Comparison of ENCODE assay signal across 12 cellular contexts in genomic region chr1:168918860-168919741, GRCh38.
DNase-seq lines count a peak whose midpoint lies in the region; ATAC-seq, FAIRE-seq and TF ChIP-seq lines count a peak whose summit lies in the region.
"Had no signal": no experiment of that assay in that cellular context is flagged by ENCODE, and none has a peak within 500 bp of the region (broad histone marks: within the 10 kb centered on the region; RNA-seq: fewer than 3 reads in every experiment).

No MANE protein-coding gene starts in this region.

- CTCF ChIA-PET in Calu3 (lab: Charles Lee) (interaction anchor here (0.8 to 4.6 kb wide), 8 partner anchors 12 to 316 kb away, joined by 3 to 38 read pairs (median 6); no protein-coding TSS in a partner anchor), PC-9 (lab: Charles Lee) (no interaction called here), endothelial cell of umbilical vein (lab: Charles Lee) (interaction anchor here (1.4 to 1.8 kb wide), 2 partner anchors 12 to 429 kb away, joined by 3 to 9 read pairs; no protein-coding TSS in a partner anchor)
- CTCF ChIA-PET in activated CD8-positive, alpha-beta T cell treated with anti-CD3 and anti-CD28 coated beads, Interleukin-2, amount 10 ng/mL, durations not matched to agents 7 days and 5 days (lab: Charles Lee) = interaction anchor here (1.5 kb wide), 1 partner anchor 316 kb away, joined by 4 read pairs; no protein-coding TSS in a partner anchor

- H3K79me1 ChIP-seq in mesendoderm (ENCODE audit: low read length) = no peaks in the 10 kb centered on the region

- H3K9me3 Mint-ChIP-seq in Calu3 (ENCODE audit: low read depth, unreplicated experiment) = no peaks in the 10 kb centered on the region
- H3K9me3 Mint-ChIP-seq in activated CD8-positive, alpha-beta T cell treated with anti-CD3 and anti-CD28 coated beads, Interleukin-2, amount 10 ng/mL, durations not matched to agents 7 days and 5 days (ENCODE audit: insufficient read depth) = no peaks in the 10 kb centered on the region
- H3K9me3 Mint-ChIP-seq: activated naive CD4-positive, alpha-beta T cell treated with anti-CD3 and anti-CD28 coated beads, Interleukin-2, amount 50 U/mL, for 72 hours; central memory CD8-positive, alpha-beta T cell had no signal

- no peak overlapping the region for H2AK5ac ChIP-seq in mesendoderm (ENCODE audit: low read length)

- no peak overlapping the region for H3K4ac ChIP-seq in mesendoderm (ENCODE audit: low read depth, low read length)

- POLR2A ChIA-PET in PC-9 (lab: Charles Lee; ENCODE audit: unreplicated experiment) (no interaction called here), endothelial cell of umbilical vein (lab: Charles Lee) (no interaction called here)
- POLR2A ChIA-PET in activated CD8-positive, alpha-beta T cell treated with anti-CD3 and anti-CD28 coated beads, Interleukin-2, amount 10 ng/mL, durations not matched to agents 7 days and 5 days (lab: Charles Lee) = no interaction called here

- 0 out of 2 replicates have a peak, but pooled peaks cover 5% of the 10 kb centered on the region for H4K20me1 ChIP-seq in PC-9 (ENCODE audit: insufficient read depth)
- no peaks in the 10 kb centered on the region for H4K20me1 ChIP-seq in endothelial cell of umbilical vein (replicated peaks; ENCODE audit: control insufficient read depth, extremely low read depth, insufficient read depth, low read length)

- WGBS in mesendoderm (ENCODE audit: extremely low coverage, insufficient coverage, low lambda C conversion rate) = no CpG with 5 or more reads among the region's 5 CpGs

- ATAC-seq in activated CD8-positive, alpha-beta T cell treated with anti-CD3 and anti-CD28 coated beads, Interleukin-2, amount 10 ng/mL, durations not matched to agents 7 days and 5 days = no peak

- no peak overlapping the region for H2BK15ac ChIP-seq in mesendoderm (replicated peaks; ENCODE audit: low read depth)

- H3K27me3 Mint-ChIP-seq in Calu3 (ENCODE audit: unreplicated experiment) = no peaks in the 10 kb centered on the region
- peaks cover 12% of the 10 kb centered on the region for H3K27me3 Mint-ChIP-seq in activated CD8-positive, alpha-beta T cell treated with anti-CD3 and anti-CD28 coated beads, Interleukin-2, amount 10 ng/mL, durations not matched to agents 7 days and 5 days (ENCODE audit: low read depth)
- H3K27me3 Mint-ChIP-seq: central memory CD8-positive, alpha-beta T cell had no signal

- H3K4me3 Mint-ChIP-seq in Calu3 (ENCODE audit: low read depth, unreplicated experiment) = no peak overlapping the region
- no peak overlapping the region for H3K4me3 Mint-ChIP-seq in activated CD8-positive, alpha-beta T cell treated with anti-CD3 and anti-CD28 coated beads, Interleukin-2, amount 10 ng/mL, durations not matched to agents 7 days and 5 days
- H3K4me3 Mint-ChIP-seq: central memory CD8-positive, alpha-beta T cell had no signal

- peak overlapping the region; percentile 81 for H3K27ac ChIP-seq in PC-9
- H3K27ac ChIP-seq in endothelial cell of umbilical vein (ENCODE audit: insufficient read depth, low read depth, low read length) = no peak overlapping the region
- no peak overlapping the region for H3K27ac ChIP-seq in mesendoderm (ENCODE audit: low read depth, low read length)
- no peak overlapping the region for H3K27ac ChIP-seq in uterus
- H3K27ac ChIP-seq: parathyroid adenoma had no signal

- H3K9me2 ChIP-seq in PC-9 (ENCODE audit: insufficient read depth) = no peaks in the 10 kb centered on the region

- TF ChIP-seq POLR2A in endothelial cell of umbilical vein (IDR thresholded peaks at IDR 0.05; ENCODE audit: low read depth, low read length) (no peak), uterus (IDR thresholded peaks at IDR 0.05) (no peak)

- no peak for TF ChIP-seq CTCF in Calu3 (IDR thresholded peaks at IDR 0.05; ENCODE audit: unreplicated experiment)
- no peak for TF ChIP-seq CTCF in PC-9 (conservative IDR thresholded peaks at IDR 0.05)
- no peak for TF ChIP-seq CTCF in endothelial cell of umbilical vein (IDR thresholded peaks at IDR 0.05; ENCODE audit: extremely low read depth in 1 of 2, insufficient read depth in 1 of 2, low read depth in 1 of 2, low read length in 2 of 2)
- TF ChIP-seq CTCF in uterus (IDR thresholded peaks at IDR 0.05) = no peak

- no peak overlapping the region for H3K9ac ChIP-seq in endothelial cell of umbilical vein (replicated peaks; ENCODE audit: extremely low read depth, insufficient read depth, low read length)
- no peak overlapping the region for H3K9ac ChIP-seq in mesendoderm (ENCODE audit: low read length)
- H3K9ac ChIP-seq: parathyroid adenoma had no signal

- no peaks in the 10 kb centered on the region for H3K9me1 ChIP-seq in endothelial cell of umbilical vein (replicated peaks; ENCODE audit: control insufficient read depth, extremely low read depth, insufficient read depth, low read length)

- FAIRE-seq in endothelial cell of umbilical vein (lab: Jason Lieb, UNC) = peak; percentile 59

- H4K5ac ChIP-seq in mesendoderm (ENCODE audit: low read length) = no peak overlapping the region

- H3K27me3 ChIP-seq in PC-9 (ENCODE audit: insufficient read depth, low read depth) = no peaks in the 10 kb centered on the region
- no peaks in the 10 kb centered on the region for H3K27me3 ChIP-seq in endothelial cell of umbilical vein (ENCODE audit: control insufficient read depth in 2 of 2, insufficient read depth in 2 of 2, low read length in 2 of 2)
- no peaks in the 10 kb centered on the region for H3K27me3 ChIP-seq in mesendoderm (ENCODE audit: insufficient read depth, low read length, poor library complexity)
- H3K27me3 ChIP-seq in uterus = no peaks in the 10 kb centered on the region
- H3K27me3 ChIP-seq: MG63 had no signal

- intact Hi-C loops in Calu3 (cut with micrococcal nuclease; ENCODE audit: unreplicated experiment) = loop anchor here (1.0 to 2.0 kb wide), 3 partner anchors 118 to 282 kb away; no protein-coding TSS in a partner anchor
- intact Hi-C loops in PC-9 (cut with micrococcal nuclease; ENCODE audit: unreplicated experiment) = no loop called here
- intact Hi-C loops in endothelial cell of umbilical vein (cut with micrococcal nuclease) = no loop called here
- intact Hi-C loops in uterus (cut with DNase I; ENCODE audit: low total_unique reads) = no loop called here

- H2AFZ ChIP-seq in PC-9 (no peak overlapping the region), endothelial cell of umbilical vein (ENCODE audit: low read depth, low read length) (no peak overlapping the region)
- H2AFZ ChIP-seq: parathyroid adenoma had no signal

- H3K4me1 ChIP-seq in PC-9 (replicated peaks; ENCODE audit: insufficient read depth) = peaks cover 73% of the 10 kb centered on the region
- peaks cover 51% of the 10 kb centered on the region for H3K4me1 ChIP-seq in endothelial cell of umbilical vein (ENCODE audit: control insufficient read depth, extremely low read depth, insufficient read depth, low read length)
- H3K4me1 ChIP-seq in mesendoderm (ENCODE audit: control insufficient read depth, low read depth, low read length) = no peaks in the 10 kb centered on the region
- no peaks in the 10 kb centered on the region for H3K4me1 ChIP-seq in uterus

- H3K36me3 ChIP-seq in PC-9 (ENCODE audit: low read depth) (no peaks in the 10 kb centered on the region), endothelial cell of umbilical vein (ENCODE audit: control insufficient read depth in 2 of 2, extremely low read depth in 1 of 2, insufficient read depth in 2 of 2, low read length in 2 of 2) (no peaks in the 10 kb centered on the region), mesendoderm (ENCODE audit: control insufficient read depth, insufficient read depth, low read length) (no peaks in the 10 kb centered on the region), uterus (no peaks in the 10 kb centered on the region)
- H3K36me3 ChIP-seq: MG63 had no signal

- no peak overlapping the region for H2BK120ac ChIP-seq in mesendoderm (ENCODE audit: low read depth, low read length)

- peak overlapping the region; percentile 94 for H3K27ac Mint-ChIP-seq in Calu3 (ENCODE audit: unreplicated experiment)
- no peak overlapping the region for H3K27ac Mint-ChIP-seq in activated CD8-positive, alpha-beta T cell treated with anti-CD3 and anti-CD28 coated beads, Interleukin-2, amount 10 ng/mL, durations not matched to agents 7 days and 5 days
- H3K27ac Mint-ChIP-seq: activated naive CD4-positive, alpha-beta T cell treated with anti-CD3 and anti-CD28 coated beads, Interleukin-2, amount 50 U/mL, for 72 hours had no signal

- H3K4me3 ChIP-seq in PC-9 (no peak overlapping the region), endothelial cell of umbilical vein (replicated peaks in 1 of 3; ENCODE audit: insufficient read depth in 1 of 3, low read depth in 1 of 3, low read length in 3 of 3) (no peak overlapping the region), mesendoderm (ENCODE audit: low read length) (no peak overlapping the region), uterus (no peak overlapping the region)
- H3K4me3 ChIP-seq: MG63 had no signal

- H3F3A ChIP-seq in PC-9 (ENCODE audit: insufficient read depth, low read depth) = peaks cover 29% of the 10 kb centered on the region

- H3K79me2 ChIP-seq in PC-9 (ENCODE audit: low read depth) (no peaks in the 10 kb centered on the region), endothelial cell of umbilical vein (ENCODE audit: control insufficient read depth, insufficient read depth, low read length) (no peaks in the 10 kb centered on the region), mesendoderm (ENCODE audit: control insufficient read depth, insufficient read depth, low read length) (no peaks in the 10 kb centered on the region)
- H3K79me2 ChIP-seq: parathyroid adenoma had no signal

- no peak overlapping the region for H3K23ac ChIP-seq in mesendoderm (ENCODE audit: low read length)

- H3K4me2 ChIP-seq in PC-9 = peak overlapping the region; percentile 17
- no peak overlapping the region for H3K4me2 ChIP-seq in endothelial cell of umbilical vein (ENCODE audit: insufficient read depth, low read length)
- no peak overlapping the region for H3K4me2 ChIP-seq in mesendoderm (ENCODE audit: low read length)

- H3K9me3 ChIP-seq in PC-9 (ENCODE audit: insufficient read depth, low read depth) (no peaks in the 10 kb centered on the region; the same call in 1 of the 2 replicates), endothelial cell of umbilical vein (replicated peaks; ENCODE audit: control insufficient read depth, insufficient read depth, low read length) (no peaks in the 10 kb centered on the region), uterus (no peaks in the 10 kb centered on the region)
- H3K9me3 ChIP-seq: MG63 had no signal

- H4K8ac ChIP-seq in mesendoderm (ENCODE audit: low read depth, low read length) = no peak overlapping the region

- dilution Hi-C loops in endothelial cell of umbilical vein (cut with MboI; ENCODE audit: extremely low pct_ligation_motif_present, low sequenced_read_pairs) = no loop called here

- no peak overlapping the region for H3K18ac ChIP-seq in mesendoderm (ENCODE audit: low read length)

- BruUV-seq in Calu3 (replicated peaks; lab: Mats Ljungman, UMichigan) = no TSS peak
- BruUV-seq in PC-9 (replicated peaks; lab: Mats Ljungman, UMichigan) = no TSS peak
- BruUV-seq in endothelial cell of umbilical vein (replicated peaks; lab: Mats Ljungman, UMichigan) = no TSS peak

- H3K4me1 Mint-ChIP-seq in Calu3 (ENCODE audit: low read depth, unreplicated experiment) = peaks cover 69% of the 10 kb centered on the region
- peaks cover 11% of the 10 kb centered on the region for H3K4me1 Mint-ChIP-seq in activated CD8-positive, alpha-beta T cell treated with anti-CD3 and anti-CD28 coated beads, Interleukin-2, amount 10 ng/mL, durations not matched to agents 7 days and 5 days (ENCODE audit: low read depth)

- no peak overlapping the region for H3K56ac ChIP-seq in mesendoderm (ENCODE audit: low read length)

- H2BK5ac ChIP-seq in mesendoderm (ENCODE audit: low read length) = no peak overlapping the region

- H3K36me3 Mint-ChIP-seq in Calu3 (ENCODE audit: insufficient read depth, unreplicated experiment) = peaks cover 14% of the 10 kb centered on the region
- no peaks in the 10 kb centered on the region for H3K36me3 Mint-ChIP-seq in activated CD8-positive, alpha-beta T cell treated with anti-CD3 and anti-CD28 coated beads, Interleukin-2, amount 10 ng/mL, durations not matched to agents 7 days and 5 days (ENCODE audit: low read depth)
- H3K36me3 Mint-ChIP-seq: activated naive CD4-positive, alpha-beta T cell treated with anti-CD3 and anti-CD28 coated beads, Interleukin-2, amount 50 U/mL, for 72 hours had no signal

- DNase-seq in Calu3 (peak; percentile 27), PC-9 (peak in 1 of 2 experiments; percentile 76), endothelial cell of umbilical vein (ENCODE audit: low read depth, low spot score) (peak; percentile 12), mesendoderm (peak; percentile 27), 8988T (no peak), uterus (no peak), HK-2 (ENCODE audit: unreplicated experiment) (no peak)
- no peak for DNase-seq in activated CD8-positive, alpha-beta T cell treated with anti-CD3 and anti-CD28 coated beads, Interleukin-2, amount 10 ng/mL, durations not matched to agents 7 days and 5 days
- DNase-seq: MG63 had no signal

Comparison
In these comparisons a context has a peak if more than half of its experiments do, and no peak if none do; other contexts are left out.
1. DNase-seq: peak in Calu3 (single experiment), endothelial cell of umbilical vein (single experiment) and mesendoderm (single experiment); none in 8988T (single experiment), uterus (0 of 2), HK-2 (single experiment) and activated CD8-positive, alpha-beta T cell treated with anti-CD3 and anti-CD28 coated beads, Interleukin-2, amount 10 ng/mL, durations not matched to agents 7 days and 5 days (single experiment).